18 cellular contexts compared by ENCODE assay signal in the genomic region with DNA sequence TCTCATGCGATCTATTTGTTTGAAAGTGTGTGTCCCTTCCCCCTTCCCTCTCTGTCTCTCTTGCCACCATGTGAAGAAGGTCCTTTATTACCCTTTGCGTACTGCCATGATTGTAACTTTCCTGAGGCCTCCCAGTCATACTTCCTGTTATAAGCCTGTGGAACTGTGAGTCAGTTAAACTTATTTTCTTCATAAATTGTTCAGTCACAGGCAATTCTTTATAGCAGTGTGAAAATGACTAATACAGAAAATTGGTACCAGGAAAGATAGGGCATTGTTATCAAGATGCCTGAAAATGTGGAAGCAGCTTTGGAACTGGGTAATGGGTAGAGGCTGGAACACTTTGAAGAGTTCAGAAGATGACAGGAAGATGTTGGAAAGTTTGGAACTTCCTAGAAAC.
DNase-seq lines count a peak whose midpoint lies in the region; FAIRE-seq and TF ChIP-seq lines count a peak whose summit lies in the region.
"Had no signal": no experiment of that assay in that cellular context is flagged by ENCODE, and none has a peak within 500 bp of the region (broad histone marks: within the 10 kb centered on the region; RNA-seq: fewer than 3 reads in every experiment).

No MANE protein-coding gene starts in this region.

- no peaks in the 10 kb centered on the region for H3K36me3 ChIP-seq in bronchial epithelial cell (ENCODE audit: control insufficient read depth, insufficient read depth, low read length)
- H3K36me3 ChIP-seq in transverse colon: no peaks in the 10 kb centered on the region

- intact Hi-C loops in transverse colon (cut with DNase I; ENCODE audit: low total_unique reads): no loop called here

- H3K27me3 ChIP-seq in bronchial epithelial cell (ENCODE audit: control insufficient read depth, insufficient read depth, low read length) (no peaks in the 10 kb centered on the region), transverse colon (no peaks in the 10 kb centered on the region)

- no peak overlapping the region for H3K27ac ChIP-seq in transverse colon

- H3K4me1 ChIP-seq in transverse colon: no peaks in the 10 kb centered on the region

- H3K4me3 ChIP-seq in bronchial epithelial cell (ENCODE audit: low read depth, low read length) (no peak overlapping the region), transverse colon (no peak overlapping the region)

- DNase-seq in EH (ENCODE audit: low read depth) (peak; percentile 74), M059J (ENCODE audit: low read depth) (peak; percentile 79), bronchial epithelial cell (ENCODE audit: low read depth) (peak; percentile 46), kidney tubule cell (ENCODE audit: low spot score) (peak; percentile 35), NCI-H1092 treated with DMSO at 0.1 percent for 48 hours (lab: John Stamatoyannopoulos, UW) (no peak), cortex of kidney (lab: John Stamatoyannopoulos, UW) (no peak), transverse colon (no peak)
- no peak for DNase-seq in activated CD4-positive, alpha-beta T cell treated with anti-CD3 and anti-CD28 coated beads for 1 hour
- DNase-seq: CD8-positive, alpha-beta T cell; H7; Karpas-422; NCI-H1436; NCI-H2081 treated with DMSO at 0.1 percent for 48 hours; NCI-H345; NCI-H748 treated with DMSO at 0.1 percent for 48 hours; SHP77 treated with DMSO at 0.1 percent for 48 hours had no signal

- no peak for FAIRE-seq in bronchial epithelial cell (lab: Jason Lieb, UNC)
- FAIRE-seq: HepG2, RCC 7860 had no signal

- 70 to 80% methylated on average over 2 of the region's 2 CpGs for WGBS in transverse colon (ENCODE audit: low coverage in 1 of 2), 2 donors

- no peak for TF ChIP-seq POLR2A in transverse colon (IDR thresholded peaks at IDR 0.05)

- H3K9me3 ChIP-seq in transverse colon: no peaks in the 10 kb centered on the region

- no peak for TF ChIP-seq EP300 in transverse colon (IDR thresholded peaks at IDR 0.05; ENCODE audit: low read depth)

- in situ Hi-C loops in transverse colon (cut with MboI; ENCODE audit: low pct_ligation_motif_present in 1 of 4, low pct_unique_long_range_greater_than_20kb in 1 of 4, low sequenced_read_pairs in 3 of 4): no loop called here

- no peak for TF ChIP-seq CTCF in bronchial epithelial cell (IDR thresholded peaks at IDR 0.05; ENCODE audit: insufficient read depth, low read length, severe bottlenecking)
- TF ChIP-seq CTCF in transverse colon (IDR thresholded peaks at IDR 0.05): no peak

Comparison
In these comparisons a context has a peak if more than half of its experiments do, and no peak if none do; other contexts are left out.
1. DNase-seq: peak in EH (single experiment), M059J (single experiment), bronchial epithelial cell (single experiment) and kidney tubule cell (single experiment); none in NCI-H1092 treated with DMSO at 0.1 percent for 48 hours (single experiment), activated CD4-positive, alpha-beta T cell treated with anti-CD3 and anti-CD28 coated beads for 1 hour (single experiment), cortex of kidney (single experiment) and transverse colon (single experiment).